ENCODE assay signal across 9 cellular contexts in genomic region chr3:46284981-46285683, GRCh38. TPM values are rescaled to one million over a fixed set of nuclear protein-coding genes. Genes with fewer than 3 reads are reported as not detected.
DNase-seq lines count a peak whose midpoint lies in the region; ATAC-seq and TF ChIP-seq lines count a peak whose summit lies in the region.
"Had no signal": no experiment of that assay in that cellular context is flagged by ENCODE, and none has a peak within 500 bp of the region (broad histone marks: within the 10 kb centered on the region; RNA-seq: fewer than 3 reads in every experiment).

No MANE protein-coding gene starts in this region.

- DNase-seq in CD4-positive, alpha-beta memory T cell = peak; percentile 63 to 92 (median 69)
- DNase-seq in M059J (ENCODE audit: low read depth) = peak; percentile 86
- peak; percentile 73 for DNase-seq in activated CD8-positive, alpha-beta T cell treated with anti-CD3 and anti-CD28 coated beads for 36 hours
- DNase-seq in right cardiac atrium = peak in 2 of 3 donors; percentile 21 to 62
- no peak for DNase-seq in NCI-H1417 treated with DMSO at 0.1 percent for 48 hours (lab: John Stamatoyannopoulos, UW)
- DNase-seq in RWPE1 (ENCODE audit: low spot score) = no peak
- DNase-seq: NCI-H2171 treated with DMSO at 0.1 percent for 48 hours had no signal

- H3K4me1 Mint-ChIP-seq in CD4-positive, alpha-beta memory T cell = peaks cover 56 to 92% (median 66%) of the 10 kb centered on the region in 4 donors
- peaks cover 69% of the 10 kb centered on the region for H3K4me1 Mint-ChIP-seq in activated CD8-positive, alpha-beta T cell treated with anti-CD3 and anti-CD28 coated beads for 36 hours (ENCODE audit: low read depth)

- H3K27ac ChIP-seq in CD4-positive, alpha-beta memory T cell (ENCODE audit: low read depth, low read length) = peak overlapping the region; percentile 41
- H3K27ac ChIP-seq in right cardiac atrium (ENCODE audit: low read length) (no peak overlapping the region), RWPE1 (no peak overlapping the region)

- H3K27me3 ChIP-seq in CD4-positive, alpha-beta memory T cell (ENCODE audit: insufficient read depth, low read length) = no peaks in the 10 kb centered on the region
- H3K27me3 ChIP-seq in right cardiac atrium (ENCODE audit: control insufficient read depth, insufficient read depth) = no peaks in the 10 kb centered on the region

- H3K27me3 Mint-ChIP-seq in CD4-positive, alpha-beta memory T cell = no peaks in the 10 kb centered on the region
- H3K27me3 Mint-ChIP-seq in activated CD8-positive, alpha-beta T cell treated with anti-CD3 and anti-CD28 coated beads for 36 hours = peaks cover 1% of the 10 kb centered on the region

- peaks cover 78% of the 10 kb centered on the region for H3K4me1 ChIP-seq in CD4-positive, alpha-beta memory T cell (ENCODE audit: insufficient read depth, low read length)
- no peaks in the 10 kb centered on the region for H3K4me1 ChIP-seq in right cardiac atrium (ENCODE audit: control insufficient read depth, insufficient read depth, low read length)

- TF ChIP-seq CTCF in activated CD8-positive, alpha-beta T cell treated with anti-CD3 and anti-CD28 coated beads for 36 hours (IDR thresholded peaks at IDR 0.05) = no peak
- TF ChIP-seq CTCF in RWPE1 (conservative IDR thresholded peaks at IDR 0.05; ENCODE audit: low read depth) = no peak

- no peaks in the 10 kb centered on the region for H3K36me3 ChIP-seq in CD4-positive, alpha-beta memory T cell (ENCODE audit: insufficient read depth, low read length)

- no peaks in the 10 kb centered on the region for H3K9me3 Mint-ChIP-seq in CD4-positive, alpha-beta memory T cell
- peaks cover 3% of the 10 kb centered on the region for H3K9me3 Mint-ChIP-seq in activated CD8-positive, alpha-beta T cell treated with anti-CD3 and anti-CD28 coated beads for 36 hours

- H3K4me3 ChIP-seq in CD4-positive, alpha-beta memory T cell (ENCODE audit: low read length in 2 of 2) = no peak overlapping the region
- no peak overlapping the region for H3K4me3 ChIP-seq in right cardiac atrium (ENCODE audit: low read length)

- H3K27ac Mint-ChIP-seq in CD4-positive, alpha-beta memory T cell = peak overlapping the region; percentile 59 to 93 (median 87)
- H3K27ac Mint-ChIP-seq in activated CD8-positive, alpha-beta T cell treated with anti-CD3 and anti-CD28 coated beads for 36 hours = peak overlapping the region; percentile 82

- POLR2A ChIA-PET in CD4-positive, alpha-beta memory T cell (lab: Charles Lee; ENCODE audit: partially characterized antibody) = interaction anchor here (0.6 to 5.6 kb wide), 13 partner anchors 8 to 342 kb away, joined by 3 to 67 read pairs (median 4); partner anchors contain the start of genes CCR2, CCR5 and CXCR6
- POLR2A ChIA-PET in activated CD8-positive, alpha-beta T cell treated with anti-CD3 and anti-CD28 coated beads for 36 hours (lab: Charles Lee) = interaction anchor here (0.8 to 2.6 kb wide), 4 partner anchors 9 to 85 kb away, joined by 3 to 12 read pairs (median 8); partner anchors contain the start of gene CCR5
- POLR2A ChIA-PET in RWPE1 (lab: Yijun Ruan, JAX; ENCODE audit: low non-redundant PET) = no interaction called here

- H3K9me3 ChIP-seq in CD4-positive, alpha-beta memory T cell (ENCODE audit: control insufficient read depth in 1 of 2, low read length in 2 of 2) = no peaks in the 10 kb centered on the region
- H3K9me3 ChIP-seq in right cardiac atrium (ENCODE audit: control insufficient read depth, low read length) = no peaks in the 10 kb centered on the region

- H3K4me3 Mint-ChIP-seq in CD4-positive, alpha-beta memory T cell = peak overlapping the region in 7 of 8 donors; percentile 4 to 73 (median 62)
- no peak overlapping the region for H3K4me3 Mint-ChIP-seq in activated CD8-positive, alpha-beta T cell treated with anti-CD3 and anti-CD28 coated beads for 36 hours

- WGBS in right cardiac atrium = 54% methylated on average over 6 of the region's 6 CpGs

- no peaks in the 10 kb centered on the region for H3K36me3 Mint-ChIP-seq in CD4-positive, alpha-beta memory T cell
- H3K36me3 Mint-ChIP-seq in activated CD8-positive, alpha-beta T cell treated with anti-CD3 and anti-CD28 coated beads for 36 hours (ENCODE audit: low read depth) = no peaks in the 10 kb centered on the region

- CTCF ChIA-PET in CD4-positive, alpha-beta memory T cell (lab: Charles Lee; ENCODE audit: partially characterized antibody) = interaction anchor here (0.8 to 7.0 kb wide), 7 partner anchors 9 to 93 kb away, joined by 3 to 59 read pairs (median 7); partner anchors contain the start of genes CCR2 and CCR5
- CTCF ChIA-PET in activated CD8-positive, alpha-beta T cell treated with anti-CD3 and anti-CD28 coated beads for 36 hours (lab: Charles Lee) = interaction anchor here (0.8 to 1.9 kb wide), 8 partner anchors 8 to 356 kb away, joined by 3 to 10 read pairs (median 3); partner anchors contain the start of gene CCR5
- CTCF ChIA-PET in RWPE1 (lab: Yijun Ruan, JAX) = no interaction called here

- peak; percentile 43 for ATAC-seq in activated CD8-positive, alpha-beta T cell treated with anti-CD3 and anti-CD28 coated beads for 36 hours
- ATAC-seq in right cardiac atrium (peak in 1 of 2 donors; percentile 72), GM21737 (IDR thresholded peaks at IDR 0.05; ENCODE audit: unreplicated experiment) (no peak)

- intact Hi-C loops in CD4-positive, alpha-beta memory T cell (cut with micrococcal nuclease) = loop anchor here (10.0 kb wide), 1 partner anchor 190 kb away; no protein-coding TSS in a partner anchor
- intact Hi-C loops in activated CD8-positive, alpha-beta T cell treated with anti-CD3 and anti-CD28 coated beads for 36 hours (cut with micrococcal nuclease) = loop anchor here (5.0 kb wide), 1 partner anchor 188 kb away; no protein-coding TSS in a partner anchor
- intact Hi-C loops in right cardiac atrium (cut with DNase I) = no loop called here

RNA-seq across cellular contexts. Expression of gene CCR3, which starts 42.9 kb away (rescaled TPM):
- under 1 TPM; 0.29 to 0.55 TPM for total RNA-seq in CD4-positive, alpha-beta memory T cell
- under 1 TPM in 1 of 2 donors, not detected in 1; 0.60 TPM for polyA plus RNA-seq in CD4-positive, alpha-beta memory T cell
- total RNA-seq in M059J (2014; rRNA removed; shearing (Covaris generic)) = 0.20 TPM in 1 of 2 replicates, not detected in the other
- not detected for total RNA-seq in activated CD8-positive, alpha-beta T cell treated with anti-CD3 and anti-CD28 coated beads for 36 hours
- not detected for total RNA-seq in right cardiac atrium
- polyA plus RNA-seq in right cardiac atrium = not detected
- polyA plus RNA-seq: esophagus had no signal

Comparison
In these comparisons a context has a peak if more than half of its experiments do, and no peak if none do; other contexts are left out.
1. DNase-seq: peak in CD4-positive, alpha-beta memory T cell (5 of 5), M059J (single experiment), activated CD8-positive, alpha-beta T cell treated with anti-CD3 and anti-CD28 coated beads for 36 hours (single experiment) and right cardiac atrium (2 of 3); none in NCI-H1417 treated with DMSO at 0.1 percent for 48 hours (single experiment) and RWPE1 (single experiment).
2. intact Hi-C loops: an anchor here in CD4-positive, alpha-beta memory T cell (10.0 kb wide) and activated CD8-positive, alpha-beta T cell treated with anti-CD3 and anti-CD28 coated beads for 36 hours (5.0 kb wide); none called in right cardiac atrium.